Comparison of ENCODE assay signal across 19 cellular contexts in the genomic region with DNA sequence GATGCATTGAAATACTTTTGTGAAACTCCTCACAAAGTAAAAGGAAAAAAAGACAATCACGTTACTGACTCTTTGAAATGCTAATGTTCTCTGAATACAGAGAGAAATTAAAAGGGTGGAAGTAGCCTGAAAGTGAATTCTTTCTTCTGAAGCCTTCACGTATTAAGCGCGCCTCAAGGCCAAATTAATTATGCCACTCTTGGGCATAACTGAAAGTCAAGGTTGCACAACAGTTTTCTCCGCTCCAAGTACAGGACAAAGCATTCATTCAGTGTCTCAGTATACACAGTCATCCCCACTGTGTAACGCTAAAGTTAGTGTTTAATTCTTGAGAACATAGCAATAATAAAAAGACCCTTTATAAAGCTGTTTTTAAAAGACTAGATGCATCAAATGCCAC.
DNase-seq lines count a peak whose midpoint lies in the region; ATAC-seq and TF ChIP-seq lines count a peak whose summit lies in the region.
"Had no signal": no experiment of that assay in that cellular context is flagged by ENCODE, and none has a peak within 500 bp of the region (broad histone marks: within the 10 kb centered on the region; RNA-seq: fewer than 3 reads in every experiment).

No MANE protein-coding gene starts in this region.

- peaks cover 63% of the 10 kb centered on the region for H3K36me3 ChIP-seq in OCI-LY1 (ENCODE audit: insufficient read depth, low read length)

- H3F3A ChIP-seq in OCI-LY1 (ENCODE audit: insufficient read depth, low read length), result peaks cover 5% of the 10 kb centered on the region; the same call in 1 of the 2 replicates

- H3K27me3 ChIP-seq in OCI-LY1 (ENCODE audit: insufficient read depth, low read length), result no peaks in the 10 kb centered on the region
- H3K27me3 ChIP-seq: brain microvascular endothelial cell had no signal

- ATAC-seq in GM18907 (IDR thresholded peaks at IDR 0.05; ENCODE audit: unreplicated experiment), result peak; percentile 14
- ATAC-seq: activated CD4-positive, alpha-beta T cell treated with anti-CD3 and anti-CD28 coated beads for 36 hours; esophagus mucosa; K562 had no signal

- H4K20me1 ChIP-seq in OCI-LY1 (ENCODE audit: insufficient read depth, low read length), result no peaks in the 10 kb centered on the region

- no peaks in the 10 kb centered on the region for H3K79me2 ChIP-seq in OCI-LY1 (ENCODE audit: insufficient read depth, low read length)

- H3K9ac ChIP-seq in OCI-LY1 (ENCODE audit: low read length), result peak overlapping the region; percentile 38

- peak overlapping the region; percentile 13 for H3K4me3 ChIP-seq in OCI-LY1 (ENCODE audit: low read depth, low read length, poor library complexity, severe bottlenecking)
- H3K4me3 ChIP-seq: K562 had no signal

- DNase-seq in Ammon's horn (ENCODE audit: low spot score), result peak; percentile 16
- DNase-seq in epidermal melanocyte (ENCODE audit: insufficient read length, low spot score), result peak; percentile 74
- DNase-seq in C1 segment of cervical spinal cord (lab: John Stamatoyannopoulos, UW), result no peak
- no peak for DNase-seq in NCI-H146 (lab: John Stamatoyannopoulos, UW)
- no peak for DNase-seq in CD1c-positive myeloid dendritic cell (ENCODE audit: extremely low spot score)
- no peak for DNase-seq in SW 1271 (lab: John Stamatoyannopoulos, UW)
- DNase-seq: activated CD4-positive, alpha-beta T cell treated with anti-CD3 and anti-CD28 coated beads for 36 hours; activated naive CD4-positive, alpha-beta T cell treated with anti-CD3 and anti-CD28 coated beads, Interleukin-2, amount 10 ng/mL, durations not matched to agents 7 days and 5 days; brain microvascular endothelial cell; dermis blood vessel endothelial cell; GF-D8; mesenchymal stem cell; nephron progenitor cell; retina; SIG-M5 had no signal

- no peak for TF ChIP-seq CTCF in OCI-LY1 (IDR thresholded peaks at IDR 0.05; ENCODE audit: low read length)

- H2AFZ ChIP-seq in OCI-LY1 (ENCODE audit: low read length), result no peak overlapping the region

- H3K4me2 ChIP-seq in OCI-LY1 (ENCODE audit: low read length), result peak overlapping the region; percentile 58

- no peaks in the 10 kb centered on the region for H3K9me2 ChIP-seq in OCI-LY1 (ENCODE audit: low read depth, low read length)

- H3K27ac ChIP-seq in OCI-LY1 (ENCODE audit: low read depth, low read length, poor library complexity, severe bottlenecking), result peak overlapping the region; percentile 95
- H3K27ac ChIP-seq: brain microvascular endothelial cell had no signal

- H3K4me1 ChIP-seq in OCI-LY1 (ENCODE audit: insufficient read depth, low read length, severe bottlenecking), result peaks cover 78% of the 10 kb centered on the region

- no peaks in the 10 kb centered on the region for H3K9me3 ChIP-seq in OCI-LY1 (ENCODE audit: low read length)

Comparison
In these comparisons a context has a peak if more than half of its experiments do, and no peak if none do; other contexts are left out.
1. DNase-seq: peak in Ammon's horn (single experiment) and epidermal melanocyte (single experiment); none in C1 segment of cervical spinal cord (0 of 14), NCI-H146 (single experiment), CD1c-positive myeloid dendritic cell (single experiment) and SW 1271 (0 of 2).